In the genomic region with DNA sequence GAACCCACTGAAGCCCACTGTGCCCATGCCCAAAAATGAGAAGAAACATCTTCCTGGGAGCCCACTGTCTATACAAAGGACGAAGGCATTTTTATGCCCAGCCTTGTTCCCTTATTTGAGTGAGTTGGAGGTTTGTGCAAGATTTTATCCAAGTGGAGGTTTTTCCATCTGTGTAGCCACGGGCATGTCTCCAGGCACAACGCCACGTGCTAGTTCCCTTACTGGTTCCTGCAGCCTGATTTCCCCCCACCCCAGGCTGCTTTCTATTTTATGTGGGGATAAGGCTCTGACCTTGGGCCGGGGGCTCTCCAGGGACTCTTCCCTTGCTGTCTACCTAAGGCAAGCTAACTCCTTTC, we compare ENCODE assay signal across 1 cellular context.
A peak's percentile ranks its signal among the peaks of the same experiment; 100 is the strongest.
TF ChIP-seq lines count a peak whose summit lies in the region.

No MANE protein-coding gene starts in this region.

TF ChIP-seq in IMR-90, 13 proteins besides CTCF, POLR2A, EP300 and RAD21:
- TF ChIP-seq BHLHE40 (IDR thresholded peaks at IDR 0.05; ENCODE audit: low read depth, low read length), result no peak
- TF ChIP-seq MXI1 (IDR thresholded peaks at IDR 0.05; ENCODE audit: borderline replicate concordance, low read depth, low read length), result 0 out of 2 replicates have a peak, but pooled peaks have one; percentile 2
- no peak for TF ChIP-seq USF2 (IDR thresholded peaks at IDR 0.05; ENCODE audit: low read depth, low read length)
- no peak for TF ChIP-seq NFE2L2 (IDR thresholded peaks at IDR 0.05; ENCODE audit: low read depth, low read length)
- no peak for TF ChIP-seq CEBPB (IDR thresholded peaks at IDR 0.05; ENCODE audit: low read depth, low read length)
- no peak for TF ChIP-seq FOS (IDR thresholded peaks at IDR 0.05; ENCODE audit: low read depth, low read length)
